23 cellular contexts compared by ENCODE assay signal in the genomic region with DNA sequence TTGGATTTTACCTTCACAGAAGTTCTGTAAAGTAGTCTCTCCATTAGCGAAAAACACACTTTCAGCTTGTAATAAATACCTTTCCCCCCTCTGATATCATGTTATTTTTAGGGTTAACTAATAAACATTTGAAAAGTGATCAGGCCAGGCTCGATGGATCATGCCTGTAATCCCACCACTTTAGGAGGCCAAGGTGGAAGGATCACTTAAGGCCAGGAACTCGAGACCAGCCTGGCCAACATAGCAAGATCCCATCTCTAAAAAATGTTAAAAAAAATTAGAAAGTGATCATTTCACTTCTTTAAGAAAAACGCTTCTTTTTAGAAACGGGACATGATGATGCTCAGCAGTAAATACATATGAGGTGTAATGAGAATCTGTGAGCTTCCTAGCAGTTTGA. TPM values are rescaled to one million over a fixed set of nuclear protein-coding genes. Genes with fewer than 3 reads are reported as not detected.
DNase-seq lines count a peak whose midpoint lies in the region; ATAC-seq and TF ChIP-seq lines count a peak whose summit lies in the region.
"Had no signal": no experiment of that assay in that cellular context is flagged by ENCODE, and none has a peak within 500 bp of the region (broad histone marks: within the 10 kb centered on the region; RNA-seq: fewer than 3 reads in every experiment).

No MANE protein-coding gene starts in this region.

- H3K36me3 Mint-ChIP-seq in natural killer cell (no peaks in the 10 kb centered on the region), nephron (ENCODE audit: low read depth) (no peaks in the 10 kb centered on the region)
- no peaks in the 10 kb centered on the region for H3K36me3 Mint-ChIP-seq in natural killer cell treated with Interleukin-12 subunit alpha and Interleukin-12 subunit beta and Interleukin-15 and Interleukin-18, amount 100 ng/mL, for 72 hours
- H3K36me3 Mint-ChIP-seq: activated naive CD4-positive, alpha-beta T cell treated with anti-CD3 and anti-CD28 coated beads, Interleukin-2, amount 10 ng/mL, durations not matched to agents 7 days and 5 days had no signal

- no peak for ATAC-seq in natural killer cell
- ATAC-seq in natural killer cell treated with Interleukin-12 subunit alpha and Interleukin-12 subunit beta and Interleukin-15 and Interleukin-18, amount 100 ng/mL, for 72 hours = no peak
- ATAC-seq: A549, psoas muscle had no signal

- H3K4me1 Mint-ChIP-seq in natural killer cell (peaks cover 6 to 13% of the 10 kb centered on the region in 2 donors), nephron (peaks cover 22% of the 10 kb centered on the region)
- peaks cover 10 to 15% of the 10 kb centered on the region in 2 donors for H3K4me1 Mint-ChIP-seq in natural killer cell treated with Interleukin-12 subunit alpha and Interleukin-12 subunit beta and Interleukin-15 and Interleukin-18, amount 100 ng/mL, for 72 hours (ENCODE audit: low read depth in 2 of 2)

- DNase-seq in natural killer cell (no peak), epithelial cell of proximal tubule (ENCODE audit: low read depth) (no peak), amygdala (lab: John Stamatoyannopoulos, UW) (no peak), H4 (ENCODE audit: low spot score) (no peak), T-helper 1 cell (no peak), ureter (ENCODE audit: low spot score) (no peak)
- no peak for DNase-seq in natural killer cell treated with Interleukin-12 subunit alpha and Interleukin-12 subunit beta and Interleukin-15 and Interleukin-18, amount 100 ng/mL, for 72 hours (ENCODE audit: low spot score)
- DNase-seq: activated CD4-positive, alpha-beta T cell treated with anti-CD3 and anti-CD28 coated beads for 4 hours; activated naive CD4-positive, alpha-beta T cell treated with anti-CD3 and anti-CD28 coated beads, Interleukin-2, amount 10 ng/mL, durations not matched to agents 7 days and 5 days; activated T-cell treated with anti-CD3 and anti-CD28 coated beads, Interleukin-2, amount 50 U/mL, for 48 hours; Caco-2; DND-41; effector CD8-positive, alpha-beta T cell; midbrain; NCI-H1105 treated with DMSO at 0.1 percent for 48 hours; NK-92 treated with Interleukin-12 subunit alpha and Interleukin-12 subunit beta, amount 100 ng/mL, for 24 hours; psoas muscle; stimulated activated naive CD4-positive, alpha-beta T cell had no signal

- TF ChIP-seq CTCF in natural killer cell (IDR thresholded peaks at IDR 0.05) (no peak), epithelial cell of proximal tubule (conservative IDR thresholded peaks at IDR 0.05; ENCODE audit: low read depth, low read length) (no peak), nephron (IDR thresholded peaks at IDR 0.05; ENCODE audit: unreplicated experiment in 3 of 3) (no peak)

- intact Hi-C loops in natural killer cell (cut with micrococcal nuclease) = loop anchor here (5.0 kb wide), 1 partner anchor 162 kb away; a partner anchor contains a TSS

- H3K4me3 Mint-ChIP-seq in natural killer cell (peak overlapping the region; percentile 5), nephron (peak overlapping the region in 2 of 3 experiments; percentile 94)
- H3K4me3 Mint-ChIP-seq in natural killer cell treated with Interleukin-12 subunit alpha and Interleukin-12 subunit beta and Interleukin-15 and Interleukin-18, amount 100 ng/mL, for 72 hours = no peak overlapping the region
- H3K4me3 Mint-ChIP-seq: activated naive CD4-positive, alpha-beta T cell treated with anti-CD3 and anti-CD28 coated beads, Interleukin-2, amount 10 ng/mL, durations not matched to agents 7 days and 5 days had no signal

- peaks cover 0 to 7% of the 10 kb centered on the region in 2 donors for H3K27me3 Mint-ChIP-seq in natural killer cell (ENCODE audit: low read depth in 2 of 2)
- H3K27me3 Mint-ChIP-seq in natural killer cell treated with Interleukin-12 subunit alpha and Interleukin-12 subunit beta and Interleukin-15 and Interleukin-18, amount 100 ng/mL, for 72 hours = peaks cover 0 to 2% of the 10 kb centered on the region in 2 donors
- H3K27me3 Mint-ChIP-seq in nephron (ENCODE audit: low read depth) = peaks cover 8% of the 10 kb centered on the region

- no peak overlapping the region for H3K27ac Mint-ChIP-seq in natural killer cell
- no peak overlapping the region for H3K27ac Mint-ChIP-seq in natural killer cell treated with Interleukin-12 subunit alpha and Interleukin-12 subunit beta and Interleukin-15 and Interleukin-18, amount 100 ng/mL, for 72 hours
- no peak overlapping the region for H3K27ac Mint-ChIP-seq in nephron
- H3K27ac Mint-ChIP-seq: activated naive CD4-positive, alpha-beta T cell treated with anti-CD3 and anti-CD28 coated beads, Interleukin-2, amount 10 ng/mL, durations not matched to agents 7 days and 5 days had no signal

- H3K9me3 Mint-ChIP-seq in natural killer cell (no peaks in the 10 kb centered on the region), nephron (no peaks in the 10 kb centered on the region)
- no peaks in the 10 kb centered on the region for H3K9me3 Mint-ChIP-seq in natural killer cell treated with Interleukin-12 subunit alpha and Interleukin-12 subunit beta and Interleukin-15 and Interleukin-18, amount 100 ng/mL, for 72 hours
- H3K9me3 Mint-ChIP-seq: activated naive CD4-positive, alpha-beta T cell treated with anti-CD3 and anti-CD28 coated beads, Interleukin-2, amount 10 ng/mL, durations not matched to agents 7 days and 5 days had no signal

- peak overlapping the region; percentile 74 for H3K4me3 ChIP-seq in epithelial cell of proximal tubule (ENCODE audit: low read depth, low read length)
- H3K4me3 ChIP-seq: A549; BLaER1 treated with 17β-estradiol and CSF1 and Interleukin-3, amounts not matched to agents 10 nM and 100 nM; SJSA1; smooth muscle cell had no signal

RNA-seq across cellular contexts. Expression of a gene that starts 2.0 kb away (rescaled TPM):
- total RNA-seq in natural killer cell (10 to 100 TPM; 12.4 to 16.7 (median 15.4) TPM), epithelial cell of proximal tubule (23.0 and 47.4 TPM in 2 replicates), ureter (34.3 TPM)
- 1 to 10 TPM; 2.3 to 7.3 TPM for total RNA-seq in natural killer cell treated with Interleukin-12 subunit alpha and Interleukin-12 subunit beta and Interleukin-15 and Interleukin-18, amount 100 ng/mL, for 72 hours
- 2.5 and 4.9 TPM in 2 replicates for total RNA-seq in H4 (2014; rRNA removed; shearing (Covaris generic))
